In genomic region chr11:78022397-78023396, GRCh38 we compare ENCODE assay signal across 1 cellular context.
TF ChIP-seq lines count a peak whose summit lies in the region.

Gene KCTD14, minus strand, starts transcription at chr11:78023276. Its CDS starts 27 bp downstream, at chr11:78023249.

TF ChIP-seq in HepG2, 621 proteins besides CTCF, POLR2A, EP300 and RAD21 (continued from another document):
- TF ChIP-seq ZBTB49 (CRISPR knock-in tag; IDR thresholded peaks at IDR 0.05; ENCODE audit: borderline replicate concordance) (no peak), ZNF343 (CRISPR knock-in tag; IDR thresholded peaks at IDR 0.05) (peak; percentile 68), KDM2A (CRISPR knock-in tag; IDR thresholded peaks at IDR 0.05; ENCODE audit: borderline replicate concordance, low read depth) (peak; percentile 76), MIER2 (CRISPR knock-in tag; IDR thresholded peaks at IDR 0.05) (no peak), GLMP (CRISPR knock-in tag; IDR thresholded peaks at IDR 0.05; ENCODE audit: borderline replicate concordance) (no peak), ELF1 (CRISPR knock-in tag; IDR thresholded peaks at IDR 0.05) (peak; percentile 49), TOE1 (CRISPR knock-in tag; IDR thresholded peaks at IDR 0.05) (no peak), STAG1 (CRISPR knock-in tag; IDR thresholded peaks at IDR 0.05) (0 out of 2 replicates have a peak, but pooled peaks have one; percentile 6), NKX3-1 (CRISPR knock-in tag; IDR thresholded peaks at IDR 0.05) (0 out of 2 replicates have a peak, but pooled peaks have one; percentile 37), IRF9 (CRISPR knock-in tag; IDR thresholded peaks at IDR 0.05; ENCODE audit: borderline replicate concordance) (peak; percentile 90; the same call in 1 of the 2 replicates), TBX2 (CRISPR knock-in tag; IDR thresholded peaks at IDR 0.05; ENCODE audit: borderline replicate concordance) (peak; percentile 61), ZNF431 (CRISPR knock-in tag; IDR thresholded peaks at IDR 0.05; ENCODE audit: borderline replicate concordance, low read depth) (peak; percentile 76; the same call in 1 of the 2 replicates), SATB2 (CRISPR knock-in tag; IDR thresholded peaks at IDR 0.05) (no peak), U2AF2 (IDR thresholded peaks at IDR 0.05; ENCODE audit: low read depth, low read length) (no peak), CHCHD3 (CRISPR knock-in tag; IDR thresholded peaks at IDR 0.05) (no peak), ZNF549 (CRISPR knock-in tag; IDR thresholded peaks at IDR 0.05) (no peak), PHB2 (IDR thresholded peaks at IDR 0.05; ENCODE audit: partially characterized antibody) (no peak), CBX2 (IDR thresholded peaks at IDR 0.05; ENCODE audit: low read depth, low read length) (no peak), CBX2 (CRISPR knock-in tag; IDR thresholded peaks at IDR 0.05; ENCODE audit: low read depth) (no peak), ZNF574 (CRISPR knock-in tag; IDR thresholded peaks at IDR 0.05) (peak; percentile 75), SRF (IDR thresholded peaks at IDR 0.05; ENCODE audit: low read depth, low read length) (no peak), ATRX (CRISPR knock-in tag; IDR thresholded peaks at IDR 0.05; ENCODE audit: borderline replicate concordance) (peak; percentile 31; the same call in 1 of the 2 replicates), MEIS1 (CRISPR knock-in tag; IDR thresholded peaks at IDR 0.05; ENCODE audit: borderline replicate concordance) (no peak; the same call in 1 of the 2 replicates), ARID5B (CRISPR knock-in tag; IDR thresholded peaks at IDR 0.05) (0 out of 2 replicates have a peak, but pooled peaks have one; percentile 45), ZNF138 (CRISPR knock-in tag; IDR thresholded peaks at IDR 0.05; ENCODE audit: low read depth) (0 out of 2 replicates have a peak, but pooled peaks have one; percentile 32), SP5 (CRISPR knock-in tag; IDR thresholded peaks at IDR 0.05; ENCODE audit: borderline replicate concordance, low read depth) (peak; percentile 35; the same call in 1 of the 2 replicates), REXO4 (CRISPR knock-in tag; IDR thresholded peaks at IDR 0.05; ENCODE audit: borderline replicate concordance) (no peak), ZNF333 (CRISPR knock-in tag; IDR thresholded peaks at IDR 0.05; ENCODE audit: borderline replicate concordance) (no peak), TERF1 (CRISPR knock-in tag; IDR thresholded peaks at IDR 0.05) (no peak), RERE (CRISPR knock-in tag; IDR thresholded peaks at IDR 0.05; ENCODE audit: low read depth) (no peak)
